ENCODE assay signal across 8 cellular contexts in genomic region chr2:39379643-39380524, GRCh38. TPM values are rescaled to one million over a fixed set of nuclear protein-coding genes. Genes with fewer than 3 reads are reported as not detected.
DNase-seq lines count a peak whose midpoint lies in the region; ATAC-seq and TF ChIP-seq lines count a peak whose summit lies in the region.

No MANE protein-coding gene starts in this region.

- no peak for TF ChIP-seq POLR2A in transverse colon (IDR thresholded peaks at IDR 0.05)

- in situ Hi-C loops in mammary epithelial cell (cut with MboI; ENCODE audit: low sequenced_read_pairs in 2 of 2) (loop anchor here in 1 of 2 donors (10.0 to 25.0 kb wide), 2 partner anchors 55 to 332 kb away; partner anchors contain the start of gene MAP4K3), transverse colon (cut with MboI; ENCODE audit: low pct_ligation_motif_present in 1 of 4, low pct_unique_long_range_greater_than_20kb in 1 of 4, low sequenced_read_pairs in 3 of 4) (no loop called here)

- H3K4me3 ChIP-seq in mammary epithelial cell (replicated peaks in 1 of 3; ENCODE audit: insufficient read depth in 1 of 3, low read depth in 2 of 3, low read length in 3 of 3) (no peak overlapping the region), transverse colon (no peak overlapping the region)

- CTCF ChIA-PET in mammary epithelial cell (lab: Charles Lee; ENCODE audit: low non-redundant PET) = interaction anchor here (0.7 kb wide), 1 partner anchor 55 kb away, joined by 3 read pairs; no protein-coding TSS in a partner anchor

- H3K9me3 ChIP-seq in mammary epithelial cell (replicated peaks; ENCODE audit: insufficient read depth, low read length) = no peaks in the 10 kb centered on the region
- no peaks in the 10 kb centered on the region for H3K9me3 ChIP-seq in transverse colon

- no peaks in the 10 kb centered on the region for H3K27me3 ChIP-seq in mammary epithelial cell (ENCODE audit: insufficient read depth, low read length)
- H3K27me3 ChIP-seq in transverse colon = no peaks in the 10 kb centered on the region

- intact Hi-C loops in mammary epithelial cell (cut with micrococcal nuclease) = loop anchor here (1.0 to 2.0 kb wide), 4 partner anchors 57 to 350 kb away; partner anchors contain the start of gene MAP4K3
- intact Hi-C loops in transverse colon (cut with DNase I; ENCODE audit: low total_unique reads) = loop anchor here (10.0 kb wide), 2 partner anchors 55 to 135 kb away; partner anchors contain the start of gene MAP4K3

- peak overlapping the region; percentile 28 for H3K9ac ChIP-seq in mammary epithelial cell (ENCODE audit: insufficient read depth, low read length)

- H3K4me1 ChIP-seq in mammary epithelial cell (ENCODE audit: insufficient read depth, low read length) (no peaks in the 10 kb centered on the region), transverse colon (peaks cover 13 to 34% (median 22%) of the 10 kb centered on the region in 4 donors)

- peak; percentile 61 for DNase-seq in DMS53 (lab: John Stamatoyannopoulos, UW)
- DNase-seq in NCI-H526 treated with DMSO at 0.1 percent for 48 hours (lab: John Stamatoyannopoulos, UW) = peak; percentile 34
- DNase-seq in mammary epithelial cell = peak; percentile 36
- peak; percentile 73 for DNase-seq in left kidney (ENCODE audit: low read depth, low spot score)
- DNase-seq in transverse colon = no peak
- DNase-seq in COLO668 (lab: John Stamatoyannopoulos, UW; ENCODE audit: unreplicated experiment) = no peak

- no peak overlapping the region for H2AFZ ChIP-seq in mammary epithelial cell (ENCODE audit: low read depth, low read length)

- TF ChIP-seq EP300 in transverse colon (IDR thresholded peaks at IDR 0.05; ENCODE audit: low read depth) = no peak

- TF ChIP-seq CTCF in mammary epithelial cell (conservative IDR thresholded peaks at IDR 0.05 in 1 of 2, IDR thresholded peaks at IDR 0.05 in 1 of 2; ENCODE audit: extremely low read depth in 1 of 2, insufficient read depth in 1 of 2, low read depth in 1 of 2, low read length in 2 of 2) (peak; percentile 49 to 61), transverse colon (IDR thresholded peaks at IDR 0.05) (peak; percentile 53 to 69 (median 56))

- H3K4me2 ChIP-seq in mammary epithelial cell (ENCODE audit: insufficient read depth, low read depth, low read length) = peak overlapping the region; percentile 30

- dilution Hi-C loops in mammary epithelial cell (cut with HindIII; ENCODE audit: low sequenced_read_pairs) = no loop called here

- H3K79me2 ChIP-seq in mammary epithelial cell (ENCODE audit: insufficient read depth, low read length) = peaks cover 81% of the 10 kb centered on the region

- ATAC-seq in GM19452 (IDR thresholded peaks at IDR 0.05; ENCODE audit: unreplicated experiment) (peak; percentile 62), HG03442 (IDR thresholded peaks at IDR 0.05; ENCODE audit: unreplicated experiment) (peak; percentile 74)

- H3K27ac ChIP-seq in mammary epithelial cell (ENCODE audit: insufficient read depth, low read depth, low read length) = peak overlapping the region; percentile 59
- H3K27ac ChIP-seq in transverse colon = peak overlapping the region; percentile 49 to 71 (median 64)

- no peaks in the 10 kb centered on the region for H4K20me1 ChIP-seq in mammary epithelial cell (ENCODE audit: insufficient read depth, low read length)

- no peaks in the 10 kb centered on the region for H3K36me3 ChIP-seq in mammary epithelial cell (ENCODE audit: insufficient read depth, low read length)
- no peaks in the 10 kb centered on the region for H3K36me3 ChIP-seq in transverse colon

- no TSS peak for BruUV-seq in mammary epithelial cell (replicated peaks; lab: Mats Ljungman, UMichigan)

RNA-seq across cellular contexts. Expression of gene MAP4K3, which starts 57.2 kb away (rescaled TPM):
- total RNA-seq in mammary epithelial cell = 10 to 100 TPM; 25.7 to 43.3 TPM
- polyA plus RNA-seq in mammary epithelial cell = 9.2 TPM
- 8.3 TPM for polyA minus RNA-seq in mammary epithelial cell
- total RNA-seq in transverse colon = 100 to 1,000 TPM in 2 of 4 donors, 10 to 100 TPM in 2; 42.6 to 131 (median 91.8) TPM

Comparison
In these comparisons a context has a peak if more than half of its experiments do, and no peak if none do; other contexts are left out.
1. DNase-seq: peak in DMS53 (single experiment), NCI-H526 treated with DMSO at 0.1 percent for 48 hours (single experiment), mammary epithelial cell (single experiment) and left kidney (single experiment); none in transverse colon (single experiment) and COLO668 (single experiment).